Comparison of ENCODE assay signal across 8 cellular contexts in genomic region chr5:146947181-146947941, GRCh38.
DNase-seq lines count a peak whose midpoint lies in the region; ATAC-seq and TF ChIP-seq lines count a peak whose summit lies in the region.

No MANE protein-coding gene starts in this region.

- H3K36me3 Mint-ChIP-seq in natural killer cell treated with Interleukin-12 subunit alpha and Interleukin-12 subunit beta and Interleukin-15 and Interleukin-18, amount 100 ng/mL, for 72 hours: no peaks in the 10 kb centered on the region
- H3K36me3 Mint-ChIP-seq in CD4-positive, alpha-beta T cell (ENCODE audit: low read depth): no peaks in the 10 kb centered on the region

- H3K4me3 ChIP-seq in adipocyte (ENCODE audit: low read length): no peak overlapping the region

- POLR2A ChIA-PET in CD4-positive, alpha-beta T cell (lab: Charles Lee): no interaction called here

- no peaks in the 10 kb centered on the region for H3K36me3 ChIP-seq in adipocyte (ENCODE audit: control insufficient read depth, insufficient read depth, low read length, severe bottlenecking)

- no peaks in the 10 kb centered on the region for H3K9me3 Mint-ChIP-seq in natural killer cell treated with Interleukin-12 subunit alpha and Interleukin-12 subunit beta and Interleukin-15 and Interleukin-18, amount 100 ng/mL, for 72 hours
- H3K9me3 Mint-ChIP-seq in CD4-positive, alpha-beta T cell: no peaks in the 10 kb centered on the region

- H3K4me1 ChIP-seq in adipocyte (ENCODE audit: control insufficient read depth, insufficient read depth, low read length): no peaks in the 10 kb centered on the region

- H3K4me3 Mint-ChIP-seq in natural killer cell treated with Interleukin-12 subunit alpha and Interleukin-12 subunit beta and Interleukin-15 and Interleukin-18, amount 100 ng/mL, for 72 hours: no peak overlapping the region
- H3K4me3 Mint-ChIP-seq in CD4-positive, alpha-beta T cell: no peak overlapping the region

- H3K27ac ChIP-seq in CD4-positive, alpha-beta T cell (ENCODE audit: low read depth, low read length): no peak overlapping the region

- peaks cover 13 to 14% of the 10 kb centered on the region in 2 donors for H3K4me1 Mint-ChIP-seq in natural killer cell treated with Interleukin-12 subunit alpha and Interleukin-12 subunit beta and Interleukin-15 and Interleukin-18, amount 100 ng/mL, for 72 hours (ENCODE audit: low read depth in 2 of 2)
- H3K4me1 Mint-ChIP-seq in CD4-positive, alpha-beta T cell (ENCODE audit: low read depth): no peaks in the 10 kb centered on the region

- H3K27me3 Mint-ChIP-seq in natural killer cell treated with Interleukin-12 subunit alpha and Interleukin-12 subunit beta and Interleukin-15 and Interleukin-18, amount 100 ng/mL, for 72 hours: peaks cover 0 to 4% of the 10 kb centered on the region in 2 donors
- peaks cover under 1% of the 10 kb centered on the region for H3K27me3 Mint-ChIP-seq in CD4-positive, alpha-beta T cell

- no peak overlapping the region for H3K9ac ChIP-seq in adipocyte (ENCODE audit: low read length)

- H3K27ac Mint-ChIP-seq in natural killer cell treated with Interleukin-12 subunit alpha and Interleukin-12 subunit beta and Interleukin-15 and Interleukin-18, amount 100 ng/mL, for 72 hours: peak overlapping the region in 1 of 2 donors; percentile 16
- no peak overlapping the region for H3K27ac Mint-ChIP-seq in CD4-positive, alpha-beta T cell

- H3K9me3 ChIP-seq in adipocyte (ENCODE audit: control insufficient read depth, low read length): no peaks in the 10 kb centered on the region
- H3K9me3 ChIP-seq in CD4-positive, alpha-beta T cell (ENCODE audit: control insufficient read depth, low read length): no peaks in the 10 kb centered on the region

- H3K27me3 ChIP-seq in adipocyte (replicated peaks; ENCODE audit: control insufficient read depth, insufficient read depth, low read length): no peaks in the 10 kb centered on the region
- peaks cover 4% of the 10 kb centered on the region for H3K27me3 ChIP-seq in CD4-positive, alpha-beta T cell (ENCODE audit: control insufficient read depth, insufficient read depth, low read length)

- peak; percentile 56 to 75 for ATAC-seq in natural killer cell treated with Interleukin-12 subunit alpha and Interleukin-12 subunit beta and Interleukin-15 and Interleukin-18, amount 100 ng/mL, for 72 hours
- ATAC-seq in HG02759 (IDR thresholded peaks at IDR 0.05; ENCODE audit: unreplicated experiment) (no peak), HG02840 (IDR thresholded peaks at IDR 0.05; ENCODE audit: low FRiP score, unreplicated experiment) (no peak)
- ATAC-seq in CD4-positive, alpha-beta T cell (ENCODE audit: poor library complexity): no peak

- intact Hi-C loops in CD4-positive, alpha-beta T cell (cut with DNase I, micrococcal nuclease): no loop called here

- CTCF ChIA-PET in CD4-positive, alpha-beta T cell (lab: Charles Lee): no interaction called here

- TF ChIP-seq CTCF in LNCAP (IDR thresholded peaks at IDR 0.05): peak; percentile 37; the same call in 1 of the 2 replicates
- TF ChIP-seq CTCF in CD4-positive, alpha-beta T cell (IDR thresholded peaks at IDR 0.05): no peak

- DNase-seq in stimulated activated CD4-positive, alpha-beta T cell treated with anti-CD3 and anti-CD28 coated beads, Interleukin-12 subunit alpha, Interleukin-12 subunit beta, amount 100 ng/mL, for 48 hours (ENCODE audit: low read depth in 2 of 3, low spot score in 1 of 3): peak in 2 of 3 donors; percentile 5 to 7
- no peak for DNase-seq in stimulated activated CD4-positive, alpha-beta T cell treated with anti-CD3 and anti-CD28 coated beads, Interleukin-4, amount 100 ng/mL, for 1 hour
- peak; percentile 33 for DNase-seq in adipocyte (ENCODE audit: low read depth)
- DNase-seq in natural killer cell treated with Interleukin-12 subunit alpha and Interleukin-12 subunit beta and Interleukin-15 and Interleukin-18, amount 100 ng/mL, for 72 hours (ENCODE audit: low spot score): no peak
- no peak for DNase-seq in CD4-positive, alpha-beta T cell

Comparison
In these comparisons a context has a peak if more than half of its experiments do, and no peak if none do; other contexts are left out.
1. DNase-seq: peak in stimulated activated CD4-positive, alpha-beta T cell treated with anti-CD3 and anti-CD28 coated beads, Interleukin-12 subunit alpha, Interleukin-12 subunit beta, amount 100 ng/mL, for 48 hours (2 of 3) and adipocyte (single experiment); none in stimulated activated CD4-positive, alpha-beta T cell treated with anti-CD3 and anti-CD28 coated beads, Interleukin-4, amount 100 ng/mL, for 1 hour (single experiment), natural killer cell treated with Interleukin-12 subunit alpha and Interleukin-12 subunit beta and Interleukin-15 and Interleukin-18, amount 100 ng/mL, for 72 hours (single experiment) and CD4-positive, alpha-beta T cell (0 of 10).
2. ATAC-seq: peak in natural killer cell treated with Interleukin-12 subunit alpha and Interleukin-12 subunit beta and Interleukin-15 and Interleukin-18, amount 100 ng/mL, for 72 hours (2 of 2); none in HG02759 (single experiment), HG02840 (single experiment) and CD4-positive, alpha-beta T cell (single experiment).